21 cellular contexts compared by ENCODE assay signal in genomic region chr11:67199751-67200150, GRCh38.
DNase-seq lines count a peak whose midpoint lies in the region; ATAC-seq and TF ChIP-seq lines count a peak whose summit lies in the region.
"Had no signal": no experiment of that assay in that cellular context is flagged by ENCODE, and none has a peak within 500 bp of the region (broad histone marks: within the 10 kb centered on the region; RNA-seq: fewer than 3 reads in every experiment).

No MANE protein-coding gene starts in this region.

- H3K4me3 ChIP-seq in cardiac muscle cell (no peak overlapping the region), right atrium auricular region (no peak overlapping the region), A673 (ENCODE audit: low read depth, low read length, poor library complexity, severe bottlenecking) (no peak overlapping the region)
- H3K4me3 ChIP-seq: BLaER1 treated with 17β-estradiol and CSF1 and Interleukin-3, amounts not matched to agents 10 nM and 100 nM had no signal

- POLR2A ChIA-PET in A673 (lab: Charles Lee; ENCODE audit: low non-redundant PET) = interaction anchor here (0.6 kb wide), 1 partner anchor 74 kb away, joined by 6 read pairs; no protein-coding TSS in a partner anchor

- DNase-seq in cardiac muscle cell (ENCODE audit: low read depth in 1 of 2, low spot score in 1 of 2) = no peak
- DNase-seq in right atrium auricular region (ENCODE audit: low spot score) = no peak
- DNase-seq in A673 (ENCODE audit: low spot score) = no peak
- no peak for DNase-seq in progenitor cell of endocrine pancreas (ENCODE audit: low spot score, unreplicated experiment)
- no peak for DNase-seq in activated CD4-positive, CD25-positive, alpha-beta regulatory T cell treated with anti-CD3 and anti-CD28 coated beads, Interleukin-2, amount 50 U/mL, for 72 hours
- DNase-seq in foreskin melanocyte = no peak
- DNase-seq: ACHN; AML-193; BE2C; CD4-positive, alpha-beta T cell; CD8-positive, alpha-beta memory T cell; DMS 273 treated with DMSO at 0.1 percent for 48 hours; DMS79; EL; GF-D8; GOT3; HCEC 1CT had no signal

- peak overlapping the region; percentile 11 for H3K27ac Mint-ChIP-seq in activated T-helper 17 cell treated with anti-CD3 and anti-CD28 coated beads, Interleukin-2, amount 50 U/mL, for 72 hours
- peak overlapping the region; percentile 56 for H3K27ac Mint-ChIP-seq in progenitor cell of endocrine pancreas
- H3K27ac Mint-ChIP-seq: CD4-positive, alpha-beta T cell had no signal

- peak overlapping the region; percentile 32 for H3K27ac ChIP-seq in cardiac muscle cell
- H3K27ac ChIP-seq in right atrium auricular region = no peak overlapping the region
- H3K27ac ChIP-seq in A673 (ENCODE audit: low read depth, low read length, poor library complexity, severe bottlenecking) = peak overlapping the region; percentile 45
- H3K27ac ChIP-seq: BLaER1 treated with 17β-estradiol and CSF1 and Interleukin-3, amounts not matched to agents 10 nM and 100 nM had no signal

- intact Hi-C loops in A673 (cut with micrococcal nuclease; ENCODE audit: unreplicated experiment) = no loop called here

- TF ChIP-seq CTCF in cardiac muscle cell (IDR thresholded peaks at IDR 0.05; ENCODE audit: low read depth, low read length) (no peak), right atrium auricular region (IDR thresholded peaks at IDR 0.05) (no peak), A673 (conservative IDR thresholded peaks at IDR 0.05; ENCODE audit: low read depth, low read length) (no peak), progenitor cell of endocrine pancreas (IDR thresholded peaks at IDR 0.05; ENCODE audit: unreplicated experiment) (no peak)

- CTCF ChIA-PET in A673 (lab: Charles Lee) = no interaction called here

- H3K9me3 ChIP-seq in cardiac muscle cell (ENCODE audit: low read depth) (no peaks in the 10 kb centered on the region), right atrium auricular region (no peaks in the 10 kb centered on the region), A673 (ENCODE audit: low read depth, low read length, poor library complexity, severe bottlenecking) (no peaks in the 10 kb centered on the region)
- H3K9me3 ChIP-seq: BE2C; BLaER1 treated with 17β-estradiol and CSF1 and Interleukin-3, amounts not matched to agents 10 nM and 100 nM had no signal

- no peaks in the 10 kb centered on the region for H3K9me3 Mint-ChIP-seq in activated T-helper 17 cell treated with anti-CD3 and anti-CD28 coated beads, Interleukin-2, amount 50 U/mL, for 72 hours
- H3K9me3 Mint-ChIP-seq in progenitor cell of endocrine pancreas (ENCODE audit: low read depth) = no peaks in the 10 kb centered on the region
- H3K9me3 Mint-ChIP-seq: CD4-positive, alpha-beta T cell; CD8-positive, alpha-beta memory T cell had no signal

- peaks cover 9% of the 10 kb centered on the region for H3K36me3 ChIP-seq in cardiac muscle cell
- peaks cover 16% of the 10 kb centered on the region for H3K36me3 ChIP-seq in right atrium auricular region
- peaks cover 4% of the 10 kb centered on the region for H3K36me3 ChIP-seq in A673 (ENCODE audit: insufficient read depth, low read length, poor library complexity, severe bottlenecking)

- ATAC-seq in activated T-helper 17 cell treated with anti-CD3 and anti-CD28 coated beads, Interleukin-2, amount 50 U/mL, for 72 hours (replicated peaks) = no peak
- ATAC-seq in HG02623 (IDR thresholded peaks at IDR 0.05; ENCODE audit: unreplicated experiment) = no peak

- H3K27me3 ChIP-seq in cardiac muscle cell (no peaks in the 10 kb centered on the region), right atrium auricular region (no peaks in the 10 kb centered on the region), A673 (replicated peaks; ENCODE audit: insufficient read depth, low read depth, low read length, poor library complexity) (no peaks in the 10 kb centered on the region)
- H3K27me3 ChIP-seq: BE2C; BLaER1 treated with 17β-estradiol and CSF1 and Interleukin-3, amounts not matched to agents 10 nM and 100 nM had no signal

- H3K4me1 Mint-ChIP-seq in activated T-helper 17 cell treated with anti-CD3 and anti-CD28 coated beads, Interleukin-2, amount 50 U/mL, for 72 hours = peaks cover 10% of the 10 kb centered on the region
- H3K4me1 Mint-ChIP-seq in progenitor cell of endocrine pancreas (ENCODE audit: low read depth) = peaks cover 5% of the 10 kb centered on the region

- H3K4me3 Mint-ChIP-seq in activated T-helper 17 cell treated with anti-CD3 and anti-CD28 coated beads, Interleukin-2, amount 50 U/mL, for 72 hours = no peak overlapping the region
- no peak overlapping the region for H3K4me3 Mint-ChIP-seq in progenitor cell of endocrine pancreas (ENCODE audit: low read depth)
- H3K4me3 Mint-ChIP-seq: CD14-positive monocyte; CD4-positive, alpha-beta T cell; CD8-positive, alpha-beta memory T cell had no signal

- BruUV-seq in A673 (replicated peaks; lab: Mats Ljungman, UMichigan) = no TSS peak

- H3K27me3 Mint-ChIP-seq in activated T-helper 17 cell treated with anti-CD3 and anti-CD28 coated beads, Interleukin-2, amount 50 U/mL, for 72 hours = no peaks in the 10 kb centered on the region
- H3K27me3 Mint-ChIP-seq in progenitor cell of endocrine pancreas = no peaks in the 10 kb centered on the region
- H3K27me3 Mint-ChIP-seq: CD4-positive, alpha-beta T cell; CD8-positive, alpha-beta memory T cell had no signal

- H3K4me1 ChIP-seq in cardiac muscle cell (ENCODE audit: low read depth) (no peaks in the 10 kb centered on the region), right atrium auricular region (no peaks in the 10 kb centered on the region), A673 (ENCODE audit: insufficient read depth, low read length, poor library complexity, severe bottlenecking) (peaks cover 15% of the 10 kb centered on the region)
- H3K4me1 ChIP-seq: BE2C; BLaER1 treated with 17β-estradiol and CSF1 and Interleukin-3, amounts not matched to agents 10 nM and 100 nM had no signal

- peaks cover 60% of the 10 kb centered on the region for H3K36me3 Mint-ChIP-seq in activated T-helper 17 cell treated with anti-CD3 and anti-CD28 coated beads, Interleukin-2, amount 50 U/mL, for 72 hours (ENCODE audit: low read depth)
- peaks cover 19% of the 10 kb centered on the region for H3K36me3 Mint-ChIP-seq in progenitor cell of endocrine pancreas (ENCODE audit: insufficient read depth)

Comparison
In these comparisons a context has a peak if more than half of its experiments do, and no peak if none do; other contexts are left out.
1. H3K27ac ChIP-seq: peak in cardiac muscle cell (single experiment) and A673 (single experiment); none in right atrium auricular region (0 of 2).